In the genomic region with DNA sequence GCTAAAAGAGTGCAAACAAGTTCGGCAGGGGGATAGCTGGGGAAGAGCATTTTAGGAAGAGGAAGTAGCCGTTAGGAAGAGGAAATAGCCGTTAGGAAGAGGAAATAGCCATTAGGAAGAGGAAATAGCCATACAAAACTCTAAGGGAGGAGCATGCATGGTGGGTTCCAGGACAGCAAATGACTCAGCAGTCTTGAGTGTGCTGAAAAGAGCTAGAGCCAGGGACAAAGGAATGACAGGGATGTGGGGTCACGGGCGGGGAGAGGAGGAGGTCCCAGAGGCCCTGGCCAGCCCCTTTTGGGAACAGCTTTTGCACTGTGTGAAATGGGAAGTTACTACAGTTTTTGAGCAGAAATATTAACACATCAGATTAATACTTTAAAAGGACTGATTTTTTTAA, we compare ENCODE assay signal across 1 cellular context.
TF ChIP-seq lines count a peak whose summit lies in the region.

No MANE protein-coding gene starts in this region.

TF ChIP-seq in H1, 55 proteins besides CTCF, POLR2A, EP300 and RAD21:
- TF ChIP-seq ASH2L (IDR thresholded peaks at IDR 0.05; ENCODE audit: low read length) (no peak), MAFK (IDR thresholded peaks at IDR 0.05; ENCODE audit: low read depth, low read length) (peak; percentile 70), SIN3A (conservative IDR thresholded peaks at IDR 0.05 in 1 of 2, IDR thresholded peaks at IDR 0.05 in 1 of 2; ENCODE audit: low read depth in 1 of 2, low read length in 2 of 2) (no peak), TAF1 (IDR thresholded peaks at IDR 0.05; ENCODE audit: low read depth, low read length) (0 out of 2 replicates have a peak, but pooled peaks have one; percentile 39), BACH1 (IDR thresholded peaks at IDR 0.05; ENCODE audit: low read length) (peak; percentile 81), NANOG (IDR thresholded peaks at IDR 0.05; ENCODE audit: insufficient read depth, low read depth, low read length, poor library complexity, severe bottlenecking) (peak; percentile 38), EGR1 (IDR thresholded peaks at IDR 0.05; ENCODE audit: borderline replicate concordance, low read depth, low read length) (peak; percentile 70), EZH2 (IDR thresholded peaks at IDR 0.05; ENCODE audit: low read depth, low read length, severe bottlenecking) (no peak), SAP30 (IDR thresholded peaks at IDR 0.05; ENCODE audit: insufficient read depth, insufficient replicate concordance, low read length) (no peak)
